Comparison of ENCODE assay signal across 12 cellular contexts in genomic region chr11:14041040-14041439, GRCh38.
A peak's percentile ranks its signal among the peaks of the same experiment; 100 is the strongest.
DNase-seq lines count a peak whose midpoint lies in the region; ATAC-seq, FAIRE-seq and TF ChIP-seq lines count a peak whose summit lies in the region.
"Had no signal": no experiment of that assay in that cellular context is flagged by ENCODE, and none has a peak within 500 bp of the region (broad histone marks: within the 10 kb centered on the region; RNA-seq: fewer than 3 reads in every experiment).

No MANE protein-coding gene starts in this region.

- H2AFZ ChIP-seq in HepG2 (ENCODE audit: low read length): no peak overlapping the region

- intact Hi-C loops in Caco-2 (cut with micrococcal nuclease; ENCODE audit: unreplicated experiment): loop anchor here (1.0 kb wide), 6 partner anchors 26 to 208 kb away; no protein-coding TSS in a partner anchor
- intact Hi-C loops in adrenal gland (cut with DNase I): no loop called here
- intact Hi-C loops in HepG2 (cut with micrococcal nuclease; ENCODE audit: unreplicated experiment): no loop called here
- intact Hi-C loops in lower leg skin (cut with DNase I; ENCODE audit: low total_unique reads): no loop called here

- H3K36me3 ChIP-seq in Caco-2 (ENCODE audit: control insufficient read depth, insufficient read depth, low read length) (no peaks in the 10 kb centered on the region; the same call in 1 of the 2 replicates), adrenal gland (replicated peaks in 1 of 2) (no peaks in the 10 kb centered on the region), HepG2 (replicated peaks in 1 of 2; ENCODE audit: control insufficient read depth in 1 of 2, insufficient read depth in 2 of 2, low read length in 2 of 2) (no peaks in the 10 kb centered on the region)
- H3K36me3 ChIP-seq: left lung had no signal

- no peak for TF ChIP-seq POLR2A in adrenal gland (IDR thresholded peaks at IDR 0.05)
- TF ChIP-seq POLR2A in HepG2 (IDR thresholded peaks at IDR 0.05; ENCODE audit: insufficient read depth in 1 of 2, low read depth in 2 of 2, low read length in 2 of 2): no peak
- no peak for TF ChIP-seq POLR2A in lower leg skin (IDR thresholded peaks at IDR 0.05)

- H3K36me3 Mint-ChIP-seq in Caco-2 (ENCODE audit: insufficient read depth, unreplicated experiment) (no peaks in the 10 kb centered on the region), glutamatergic neuron (ENCODE audit: unreplicated experiment) (no peaks in the 10 kb centered on the region)

- H3K27me3 ChIP-seq in Caco-2 (replicated peaks; ENCODE audit: control insufficient read depth, insufficient read depth, low read length) (no peaks in the 10 kb centered on the region), adrenal gland (no peaks in the 10 kb centered on the region), HepG2 (ENCODE audit: control insufficient read depth in 1 of 2, insufficient read depth in 2 of 2, low read length in 2 of 2) (no peaks in the 10 kb centered on the region)
- H3K27me3 ChIP-seq: left lung had no signal

- H3K79me2 ChIP-seq in HepG2 (ENCODE audit: insufficient read depth, low read length): no peaks in the 10 kb centered on the region

- WGBS in adrenal gland, 4 donors: 61 to 65% (median 63%) methylated on average over 4 of the region's 4 CpGs
- WGBS in HepG2 (ENCODE audit: low lambda C conversion rate): 3% methylated on average over 4 of the region's 4 CpGs
- 70 to 73% methylated on average over 4 of the region's 4 CpGs for WGBS in lower leg skin, 2 donors

- TF ChIP-seq RAD21 in HepG2 (CRISPR knock-in tag; IDR thresholded peaks at IDR 0.05): no peak

- TF ChIP-seq CTCF in Caco-2 (IDR thresholded peaks at IDR 0.05; ENCODE audit: insufficient read depth in 1 of 2, low read depth in 1 of 2, low read length in 1 of 2, severe bottlenecking in 1 of 2, unreplicated experiment in 1 of 2) (peak; percentile 43 to 67), adrenal gland (IDR thresholded peaks at IDR 0.05) (peak in 4 of 6 experiments; percentile 22 to 30 (median 26)), HepG2 (CRISPR knock-in tag; IDR thresholded peaks at IDR 0.05) (0 out of 2 replicates have a peak, but pooled peaks have one; percentile 14), glutamatergic neuron (IDR thresholded peaks at IDR 0.05; ENCODE audit: partially characterized antibody, unreplicated experiment) (no peak), lower leg skin (IDR thresholded peaks at IDR 0.05) (no peak)

- no peak overlapping the region for H3K27ac ChIP-seq in adrenal gland
- H3K27ac ChIP-seq in HepG2 (ENCODE audit: extremely low read length, insufficient read depth, low read length): no peak overlapping the region
- H3K27ac ChIP-seq: left lung had no signal

- in situ Hi-C loops in HepG2 (cut with HindIII; ENCODE audit: extremely low pct_ligation_motif_present, low pct_unique_long_range_greater_than_20kb): no loop called here

- no peak overlapping the region for H3K9ac ChIP-seq in HepG2 (ENCODE audit: insufficient read depth, low read depth, low read length)

- CTCF ChIA-PET in Caco-2 (lab: Charles Lee): interaction anchor here (1.3 kb wide), 1 partner anchor 76 kb away, joined by 4 read pairs; no protein-coding TSS in a partner anchor
- CTCF ChIA-PET in HepG2 (lab: Yijun Ruan, JAX; ENCODE audit: low intra/inter-chr PET ratio, low total read pairs): interaction anchor here (1.5 kb wide), 1 partner anchor 85 kb away, joined by 3 read pairs; no protein-coding TSS in a partner anchor

- FAIRE-seq in HepG2 (lab: Jason Lieb, UNC): no peak

- H3K4me1 Mint-ChIP-seq in Caco-2 (ENCODE audit: low read depth, unreplicated experiment) (no peaks in the 10 kb centered on the region), glutamatergic neuron (ENCODE audit: low read depth, unreplicated experiment) (no peaks in the 10 kb centered on the region)

- no TSS peak for BruUV-seq in Caco-2 (replicated peaks; lab: Mats Ljungman, UMichigan)
- BruUV-seq in HepG2 (replicated peaks; lab: Mats Ljungman, UMichigan): no TSS peak

- H3K9me3 Mint-ChIP-seq in Caco-2 (ENCODE audit: unreplicated experiment) (no peaks in the 10 kb centered on the region), glutamatergic neuron (ENCODE audit: unreplicated experiment) (no peaks in the 10 kb centered on the region)

- H3K4me1 ChIP-seq in Caco-2 (peaks cover 15% of the 10 kb centered on the region), adrenal gland (replicated peaks in 1 of 2) (no peaks in the 10 kb centered on the region), HepG2 (ENCODE audit: insufficient read depth, low read length) (no peaks in the 10 kb centered on the region)
- H3K4me1 ChIP-seq: left lung had no signal

- H3K27me3 Mint-ChIP-seq in Caco-2 (ENCODE audit: insufficient read depth, unreplicated experiment): no peaks in the 10 kb centered on the region
- no peaks in the 10 kb centered on the region for H3K27me3 Mint-ChIP-seq in glutamatergic neuron (ENCODE audit: unreplicated experiment)

- H3K4me2 ChIP-seq in HepG2 (ENCODE audit: low read depth, low read length): no peak overlapping the region

- DNase-seq in Caco-2 (peak in 1 of 2 experiments; percentile 34), HuH-7 (ENCODE audit: low spot score) (peak; percentile 4), adrenal gland (no peak), HepG2 (ENCODE audit: low spot score) (no peak), glutamatergic neuron (no peak), lower leg skin (ENCODE audit: low spot score in 2 of 2) (no peak), putamen (ENCODE audit: low spot score) (no peak)
- DNase-seq: erythroblast, left lung, NCI-H345, SW 1271 had no signal

- H3K4me3 ChIP-seq in Caco-2 (ENCODE audit: low read depth, low read length) (no peak overlapping the region), adrenal gland (no peak overlapping the region), HepG2 (replicated peaks in 1 of 3; ENCODE audit: insufficient read depth in 1 of 3, low read depth in 2 of 3, low read length in 3 of 3) (no peak overlapping the region), lower leg skin (ENCODE audit: low read depth, poor library complexity, severe bottlenecking) (no peak overlapping the region)
- H3K4me3 ChIP-seq: left lung had no signal

- H4K20me1 ChIP-seq in HepG2 (ENCODE audit: insufficient read depth, low read length): no peaks in the 10 kb centered on the region

- TF ChIP-seq EP300 in HepG2 (IDR thresholded peaks at IDR 0.05; ENCODE audit: low read depth in 2 of 2, low read length in 2 of 2) (no peak), HepG2 (CRISPR knock-in tag; IDR thresholded peaks at IDR 0.05; ENCODE audit: borderline replicate concordance) (no peak)

- POLR2A ChIA-PET in Caco-2 (lab: Charles Lee): no interaction called here
- POLR2A ChIA-PET in HepG2 (lab: Yijun Ruan, JAX): no interaction called here

- no peaks in the 10 kb centered on the region for H3K9me3 ChIP-seq in Caco-2
- H3K9me3 ChIP-seq in adrenal gland (replicated peaks in 1 of 3): no peaks in the 10 kb centered on the region
- no peaks in the 10 kb centered on the region for H3K9me3 ChIP-seq in HepG2 (ENCODE audit: low read length)
- H3K9me3 ChIP-seq: left lung had no signal

- ATAC-seq in HepG2 (no peak), GM21390 (IDR thresholded peaks at IDR 0.05; ENCODE audit: unreplicated experiment) (no peak)
- ATAC-seq: left lung had no signal

- no peak overlapping the region for H3K27ac Mint-ChIP-seq in Caco-2 (ENCODE audit: unreplicated experiment)
- no peak overlapping the region for H3K27ac Mint-ChIP-seq in glutamatergic neuron (ENCODE audit: unreplicated experiment)

- no peak overlapping the region for H3K4me3 Mint-ChIP-seq in Caco-2 (ENCODE audit: unreplicated experiment)
- H3K4me3 Mint-ChIP-seq in glutamatergic neuron (ENCODE audit: unreplicated experiment): no peak overlapping the region

TF ChIP-seq in HepG2, 621 proteins besides CTCF, POLR2A, EP300 and RAD21:
- TF ChIP-seq, protein P1, sequence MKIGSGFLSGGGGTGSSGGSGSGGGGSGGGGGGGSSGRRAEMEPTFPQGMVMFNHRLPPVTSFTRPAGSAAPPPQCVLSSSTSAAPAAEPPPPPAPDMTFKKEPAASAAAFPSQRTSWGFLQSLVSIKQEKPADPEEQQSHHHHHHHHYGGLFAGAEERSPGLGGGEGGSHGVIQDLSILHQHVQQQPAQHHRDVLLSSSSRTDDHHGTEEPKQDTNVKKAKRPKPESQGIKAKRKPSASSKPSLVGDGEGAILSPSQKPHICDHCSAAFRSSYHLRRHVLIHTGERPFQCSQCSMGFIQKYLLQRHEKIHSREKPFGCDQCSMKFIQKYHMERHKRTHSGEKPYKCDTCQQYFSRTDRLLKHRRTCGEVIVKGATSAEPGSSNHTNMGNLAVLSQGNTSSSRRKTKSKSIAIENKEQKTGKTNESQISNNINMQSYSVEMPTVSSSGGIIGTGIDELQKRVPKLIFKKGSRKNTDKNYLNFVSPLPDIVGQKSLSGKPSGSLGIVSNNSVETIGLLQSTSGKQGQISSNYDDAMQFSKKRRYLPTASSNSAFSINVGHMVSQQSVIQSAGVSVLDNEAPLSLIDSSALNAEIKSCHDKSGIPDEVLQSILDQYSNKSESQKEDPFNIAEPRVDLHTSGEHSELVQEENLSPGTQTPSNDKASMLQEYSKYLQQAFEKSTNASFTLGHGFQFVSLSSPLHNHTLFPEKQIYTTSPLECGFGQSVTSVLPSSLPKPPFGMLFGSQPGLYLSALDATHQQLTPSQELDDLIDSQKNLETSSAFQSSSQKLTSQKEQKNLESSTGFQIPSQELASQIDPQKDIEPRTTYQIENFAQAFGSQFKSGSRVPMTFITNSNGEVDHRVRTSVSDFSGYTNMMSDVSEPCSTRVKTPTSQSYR (CRISPR knock-in tag; IDR thresholded peaks at IDR 0.05; ENCODE audit: borderline replicate concordance): peak; percentile 44; the same call in 1 of the 2 replicates
- no peak for TF ChIP-seq GABPB1 (CRISPR knock-in tag; IDR thresholded peaks at IDR 0.05)
- TF ChIP-seq MAFF (IDR thresholded peaks at IDR 0.05; ENCODE audit: low read depth, low read length): peak; percentile 52; the same call in 1 of the 2 replicates
- no peak for TF ChIP-seq ZMYM3 (CRISPR knock-in tag; IDR thresholded peaks at IDR 0.05)
- peak; percentile 40 to 56; a peak in 3 of 4 replicates for TF ChIP-seq MAFK (conservative IDR thresholded peaks at IDR 0.05 in 1 of 2, IDR thresholded peaks at IDR 0.05 in 1 of 2; ENCODE audit: low read length in 2 of 2)
- TF ChIP-seq PPARG (CRISPR knock-in tag; conservative IDR thresholded peaks at IDR 0.05): peak; percentile 80
- no peak for TF ChIP-seq TFAP4 (IDR thresholded peaks at IDR 0.05; ENCODE audit: borderline replicate concordance, low read depth)

Comparison
In these comparisons a context has a peak if more than half of its experiments do, and no peak if none do; other contexts are left out.
1. CTCF ChIP-seq: peak in Caco-2 (2 of 2), adrenal gland (4 of 6) and HepG2 (single experiment); none in glutamatergic neuron (single experiment) and lower leg skin (0 of 3).